ENCODE assay signal across 1 cellular context in the genomic region with DNA sequence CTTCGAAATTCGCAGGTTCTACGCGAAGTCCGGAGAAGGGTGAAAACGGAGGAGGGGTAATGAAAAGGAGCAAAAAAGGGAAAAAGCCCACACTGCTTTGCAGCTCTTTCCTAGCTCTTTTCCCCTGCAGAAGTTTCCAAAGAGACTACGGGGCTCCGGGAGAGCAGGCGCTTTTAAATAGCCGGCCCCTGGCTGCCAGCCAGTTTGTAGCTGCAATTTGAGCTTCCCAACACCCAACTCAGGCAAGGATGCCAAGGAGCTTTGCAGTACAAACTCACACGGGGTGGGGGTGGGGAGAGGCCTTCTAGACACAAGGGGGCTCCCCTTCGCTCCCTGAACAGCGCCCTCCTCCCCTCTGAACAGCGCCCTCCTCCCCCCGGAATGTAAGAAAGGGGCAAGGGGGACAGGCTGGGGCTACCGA.
TF ChIP-seq lines count a peak whose summit lies in the region.

A gene with protein sequence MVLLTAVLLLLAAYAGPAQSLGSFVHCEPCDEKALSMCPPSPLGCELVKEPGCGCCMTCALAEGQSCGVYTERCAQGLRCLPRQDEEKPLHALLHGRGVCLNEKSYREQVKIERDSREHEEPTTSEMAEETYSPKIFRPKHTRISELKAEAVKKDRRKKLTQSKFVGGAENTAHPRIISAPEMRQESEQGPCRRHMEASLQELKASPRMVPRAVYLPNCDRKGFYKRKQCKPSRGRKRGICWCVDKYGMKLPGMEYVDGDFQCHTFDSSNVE (minus strand): TSS at position 149 of the 421 bp plus-strand sequence. CDS start 774 bp downstream, outside the sequence.

TF ChIP-seq in endothelial cell of umbilical vein, 7 proteins besides CTCF, POLR2A, EP300 and RAD21 (continued from another document):
- TF ChIP-seq FOS (IDR thresholded peaks at IDR 0.05; ENCODE audit: borderline replicate concordance, insufficient read depth, low read length) (no peak), MYC (IDR thresholded peaks at IDR 0.05; ENCODE audit: low read depth, low read length) (no peak)
- TF ChIP-seq, protein P1, sequence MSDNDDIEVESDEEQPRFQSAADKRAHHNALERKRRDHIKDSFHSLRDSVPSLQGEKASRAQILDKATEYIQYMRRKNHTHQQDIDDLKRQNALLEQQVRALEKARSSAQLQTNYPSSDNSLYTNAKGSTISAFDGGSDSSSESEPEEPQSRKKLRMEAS (IDR thresholded peaks at IDR 0.05; ENCODE audit: insufficient read depth, insufficient read length): no peak
TF ChIP-seq in endothelial cell of umbilical vein: peak in this region for 0.
